In the genomic region with DNA sequence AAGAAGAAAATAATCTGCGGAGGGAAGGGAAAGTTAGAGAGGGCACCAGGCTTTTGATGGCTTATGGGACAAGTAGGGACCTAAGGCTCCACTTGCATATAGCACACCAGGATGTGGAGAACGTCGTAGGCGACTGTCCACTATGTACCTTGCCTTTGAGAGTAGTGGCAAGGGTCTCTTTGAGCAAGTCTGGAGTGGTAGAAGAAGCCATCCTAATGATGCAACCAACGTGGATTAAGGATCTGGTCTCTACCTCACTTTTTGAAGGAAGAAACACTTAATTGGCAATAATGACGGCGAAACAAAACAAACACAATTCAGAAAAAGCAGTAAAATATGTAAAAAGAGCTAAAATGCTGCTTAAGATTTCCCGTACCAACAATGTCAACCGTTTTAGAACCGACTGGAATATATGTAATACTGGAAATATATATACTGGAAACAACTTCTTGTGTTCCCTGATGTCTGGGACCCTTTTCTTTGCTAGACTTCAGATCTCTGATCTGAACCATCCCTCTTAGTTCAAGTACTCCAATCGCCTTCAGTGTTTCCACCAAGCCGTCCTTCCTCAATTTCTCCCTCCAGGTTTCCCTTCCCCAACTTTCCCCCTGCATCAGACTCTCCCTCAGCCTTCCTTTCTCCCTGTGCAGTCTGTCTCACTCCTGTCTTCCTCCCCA, we compare ENCODE assay signal across 8 cellular contexts.
A peak's percentile ranks its signal among the peaks of the same experiment; 100 is the strongest.
DNase-seq lines count a peak whose midpoint lies in the region; FAIRE-seq and TF ChIP-seq lines count a peak whose summit lies in the region.

No MANE protein-coding gene starts in this region.

- H3K27ac ChIP-seq in ACC112 (ENCODE audit: low read depth, low read length) (peak overlapping the region; percentile 56), mucosa of rectum (ENCODE audit: low read depth in 2 of 2, low read length in 2 of 2) (peak overlapping the region; percentile 99)

- TF ChIP-seq CTCF in cardiac fibroblast (IDR thresholded peaks at IDR 0.05; ENCODE audit: low read depth, low read length) (no peak), D721Med (IDR thresholded peaks at IDR 0.05; ENCODE audit: insufficient read depth, missing control alignments) (no peak)

- DNase-seq in cardiac fibroblast (ENCODE audit: low read depth in 2 of 2), result no peak
- DNase-seq in NCI-H1436 (lab: John Stamatoyannopoulos, UW), result no peak
- DNase-seq in activated CD4-positive, CD25-positive, alpha-beta regulatory T cell treated with anti-CD3 and anti-CD28 coated beads, Interleukin-2, amount 50 U/mL, for 72 hours, result no peak
- DNase-seq in D721Med (ENCODE audit: insufficient read length, low spot score), result no peak
- DNase-seq in DMS79 (lab: John Stamatoyannopoulos, UW), result no peak

- TF ChIP-seq RAD21 in Ishikawa (IDR thresholded peaks at IDR 0.05; ENCODE audit: low read depth), result no peak

- H2AFZ ChIP-seq in ACC112 (ENCODE audit: low read length, unreplicated experiment), result peak overlapping the region; percentile 44

- FAIRE-seq in D721Med (lab: Jason Lieb, UNC), result no peak

- peak overlapping the region; percentile 78 to 98 for H3K9ac ChIP-seq in mucosa of rectum (ENCODE audit: low read depth in 1 of 2, low read length in 2 of 2)

- H3K4me1 ChIP-seq in ACC112 (ENCODE audit: control insufficient read depth, insufficient read depth, low read length, unreplicated experiment), result peaks cover 22% of the 10 kb centered on the region
- H3K4me1 ChIP-seq in mucosa of rectum (ENCODE audit: control insufficient read depth in 2 of 2, insufficient read depth in 2 of 2, low read length in 2 of 2), result peaks cover 10 to 21% of the 10 kb centered on the region in 2 donors

- H3K36me3 ChIP-seq in ACC112 (ENCODE audit: insufficient read depth, low read length), result no peaks in the 10 kb centered on the region
- no peaks in the 10 kb centered on the region for H3K36me3 ChIP-seq in mucosa of rectum (ENCODE audit: control insufficient read depth in 2 of 2, insufficient read depth in 2 of 2, low read length in 2 of 2)

- H3K9me3 ChIP-seq in mucosa of rectum (ENCODE audit: control insufficient read depth in 2 of 2, low read length in 2 of 2), result no peaks in the 10 kb centered on the region

- peaks cover 40% of the 10 kb centered on the region for H3K79me2 ChIP-seq in ACC112 (ENCODE audit: control insufficient read depth, insufficient read depth, low read length, unreplicated experiment)

- H3K27me3 ChIP-seq in ACC112 (ENCODE audit: insufficient read depth, low read length) (no peaks in the 10 kb centered on the region), mucosa of rectum (ENCODE audit: control insufficient read depth in 2 of 2, insufficient read depth in 2 of 2, low read length in 2 of 2) (no peaks in the 10 kb centered on the region)

- peak overlapping the region; percentile 95 for H3K4me3 ChIP-seq in ACC112 (ENCODE audit: low read depth, low read length)
- peak overlapping the region; percentile 31 to 99 for H3K4me3 ChIP-seq in cardiac fibroblast (replicated peaks in 1 of 2; ENCODE audit: low read depth in 2 of 2, low read length in 2 of 2)
- H3K4me3 ChIP-seq in mucosa of rectum (ENCODE audit: low read length in 2 of 2), result peak overlapping the region; percentile 89 to 98

- TF ChIP-seq EP300 in Ishikawa (IDR thresholded peaks at IDR 0.05; ENCODE audit: borderline replicate concordance), result no peak

TF ChIP-seq in Ishikawa, 13 proteins besides CTCF, POLR2A, EP300 and RAD21:
- TF ChIP-seq CEBPB (IDR thresholded peaks at IDR 0.05), result no peak
- TF ChIP-seq ZBTB7A (IDR thresholded peaks at IDR 0.05; ENCODE audit: low read depth), result peak; percentile 18; the same call in 1 of the 2 replicates
